Comparison of ENCODE assay signal across 34 cellular contexts in the genomic region with DNA sequence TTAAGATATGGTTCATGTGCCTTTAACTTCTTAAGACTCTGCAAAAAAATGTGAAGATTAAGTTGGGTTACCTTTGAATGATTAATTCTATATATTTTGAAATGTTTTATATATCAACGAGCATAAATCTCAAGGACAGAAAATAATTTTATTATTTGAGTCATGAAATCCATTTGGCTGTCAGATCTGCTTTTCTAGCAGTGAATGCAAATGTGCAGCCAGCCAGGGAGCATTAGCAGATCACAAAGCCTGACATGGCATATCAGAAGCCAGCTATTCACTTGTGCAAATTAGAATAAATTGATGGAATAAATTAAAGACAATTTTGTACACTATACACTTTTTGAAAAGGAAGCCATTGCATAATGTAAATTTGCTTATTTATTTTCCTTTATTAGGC.
"Had no signal": no experiment of that assay in that cellular context is flagged by ENCODE, and none has a peak within 500 bp of the region (broad histone marks: within the 10 kb centered on the region; RNA-seq: fewer than 3 reads in every experiment).

No MANE protein-coding gene starts in this region.

- H3K27ac ChIP-seq: KMS-11 had no signal

- H3K9me3 ChIP-seq: MG63 had no signal

- H3K9ac ChIP-seq: KMS-11 had no signal

- H3K4me2 ChIP-seq: KMS-11 had no signal

- H3K4me3 ChIP-seq: MG63 had no signal

- DNase-seq: Karpas-422, Kasumi-1, MG63, MM.1S, MV-4-11, NCI-H1048, NCI-H1092, NCI-H1092 treated with DMSO at 0.1 percent for 48 hours, NCI-H1105, NCI-H1105 treated with DMSO at 0.1 percent for 48 hours, NCI-H1417, NCI-H1417 treated with DMSO at 0.1 percent for 48 hours, NCI-H1436, NCI-H1436 treated with DMSO at 0.1 percent for 48 hours, NCI-H146, NCI-H1694, NCI-H1694 treated with DMSO at 0.1 percent for 48 hours, NCI-H187, NCI-H187 treated with DMSO at 0.1 percent for 48 hours, NCI-H1930, NCI-H2029, NCI-H2029 treated with DMSO at 0.1 percent for 48 hours, NCI-H2081, NCI-H2081 treated with DMSO at 0.1 percent for 48 hours, NCI-H2107, NCI-H2171, NCI-H2171 treated with DMSO at 0.1 percent for 48 hours, NCI-H2227 treated with DMSO at 0.1 percent for 48 hours, NCI-H226, NCI-H345, NCI-H446, NCI-H446 treated with DMSO at 0.1 percent for 48 hours, NCI-H510A had no signal

- H3K36me3 ChIP-seq: MG63 had no signal

- H3K27me3 ChIP-seq: MG63 had no signal
